Comparison of ENCODE assay signal across 17 cellular contexts in genomic region chr4:1616574-1616964, GRCh38.
DNase-seq lines count a peak whose midpoint lies in the region; ATAC-seq lines count a peak whose summit lies in the region.
"Had no signal": no experiment of that assay in that cellular context is flagged by ENCODE, and none has a peak within 500 bp of the region (broad histone marks: within the 10 kb centered on the region; RNA-seq: fewer than 3 reads in every experiment).

No MANE protein-coding gene starts in this region.

- H3K9me3 ChIP-seq in adipocyte (ENCODE audit: control insufficient read depth, low read length), result peaks cover 4% of the 10 kb centered on the region

- no peaks in the 10 kb centered on the region for H3K36me3 ChIP-seq in adipocyte (ENCODE audit: control insufficient read depth, insufficient read depth, low read length, severe bottlenecking)

- peaks cover 14% of the 10 kb centered on the region for H3K4me1 ChIP-seq in adipocyte (ENCODE audit: control insufficient read depth, insufficient read depth, low read length)

- peak; percentile 49 for ATAC-seq in Right ventricle myocardium inferior
- peak; percentile 24 for ATAC-seq in left lobe of liver
- no peak for ATAC-seq in HG03108 (IDR thresholded peaks at IDR 0.05; ENCODE audit: unreplicated experiment)
- no peak for ATAC-seq in GM18873 (IDR thresholded peaks at IDR 0.05; ENCODE audit: low FRiP score, unreplicated experiment)
- ATAC-seq in GM18870 (IDR thresholded peaks at IDR 0.05; ENCODE audit: unreplicated experiment), result no peak
- ATAC-seq: GM12878, PC-3 had no signal

- intact Hi-C loops in Right ventricle myocardium inferior (cut with DNase I), result loop anchor here (5.0 kb wide), 1 partner anchor 244 kb away; no protein-coding TSS in a partner anchor
- intact Hi-C loops in cardiac septum (cut with DNase I), result no loop called here

- peak overlapping the region; percentile 35 for H3K4me3 ChIP-seq in adipocyte (ENCODE audit: low read length)
- H3K4me3 ChIP-seq: GM12878 had no signal

- peaks cover 12% of the 10 kb centered on the region for H3K27me3 ChIP-seq in adipocyte (replicated peaks; ENCODE audit: control insufficient read depth, insufficient read depth, low read length)

- DNase-seq in Right ventricle myocardium inferior (ENCODE audit: missing footprints), result no peak
- DNase-seq in cardiac septum (ENCODE audit: low spot score), result no peak
- DNase-seq in adipocyte (ENCODE audit: low read depth), result no peak
- DNase-seq in left lobe of liver (ENCODE audit: low spot score), result no peak
- DNase-seq: DMS53, EL, KBM-7, NCI-H1417 treated with DMSO at 0.1 percent for 48 hours, NCI-H1930, NCI-H345, NCI-H524 treated with DMSO at 0.1 percent for 48 hours, PC-3, RPMI8226 had no signal

- H3K9ac ChIP-seq in adipocyte (ENCODE audit: low read length), result no peak overlapping the region

Comparison
In these comparisons a context has a peak if more than half of its experiments do, and no peak if none do; other contexts are left out.
1. ATAC-seq: peak in Right ventricle myocardium inferior (single experiment) and left lobe of liver (single experiment); none in HG03108 (single experiment), GM18873 (single experiment) and GM18870 (single experiment).